ENCODE assay signal across 10 cellular contexts in the genomic region with DNA sequence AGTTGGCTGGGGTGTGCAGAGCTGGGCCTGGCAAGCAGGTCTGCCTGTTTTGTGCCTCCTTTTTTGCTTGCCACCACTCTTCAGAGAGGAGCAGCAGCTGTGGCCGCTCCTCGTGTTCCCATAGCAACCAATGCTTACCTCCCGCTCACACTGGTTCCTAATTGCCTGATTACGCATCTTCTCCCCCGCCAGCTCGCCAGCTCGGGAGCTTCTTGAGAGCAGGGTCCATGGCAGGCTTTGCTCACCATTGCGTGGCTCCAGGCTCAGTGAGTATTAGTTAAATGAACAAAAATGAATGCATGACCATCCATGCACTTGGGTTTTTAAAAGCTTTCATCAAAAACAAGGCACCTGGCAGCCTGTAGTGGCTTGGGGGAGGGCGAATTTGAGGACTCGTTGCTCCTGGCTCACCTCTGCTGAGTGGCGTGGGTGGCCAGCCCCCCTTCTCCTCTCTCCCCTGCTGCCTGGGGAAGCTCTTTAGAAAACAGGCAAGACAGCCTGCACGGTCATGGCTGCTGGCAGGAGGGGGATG. TPM values are rescaled to one million over a fixed set of nuclear protein-coding genes. Genes with fewer than 3 reads are reported as not detected.
A peak's percentile ranks its signal among the peaks of the same experiment; 100 is the strongest.
DNase-seq lines count a peak whose midpoint lies in the region; ATAC-seq and TF ChIP-seq lines count a peak whose summit lies in the region.
"Had no signal": no experiment of that assay in that cellular context is flagged by ENCODE, and none has a peak within 500 bp of the region (broad histone marks: within the 10 kb centered on the region; RNA-seq: fewer than 3 reads in every experiment).

No MANE protein-coding gene starts in this region.

- H3K4me1 ChIP-seq in SK-N-SH (ENCODE audit: control insufficient read depth in 1 of 2, insufficient read depth in 2 of 2, low read depth in 1 of 2, low read length in 1 of 2) (peaks cover 0 to 11% of the 10 kb centered on the region in 2 experiments; a peak in 1 of 4 replicates), thyroid gland (peaks cover 0 to 3% of the 10 kb centered on the region in 2 donors)

- TF ChIP-seq RAD21 in SK-N-SH (IDR thresholded peaks at IDR 0.05; ENCODE audit: low read length) = no peak

- POLR2A ChIA-PET in SK-N-SH (lab: Yijun Ruan, JAX) = interaction anchor here (1.0 to 1.9 kb wide), 3 partner anchors 14 to 42 kb away, joined by 3 to 10 read pairs (median 4); a partner anchor contains a TSS

- H3K9ac ChIP-seq in SK-N-SH = no peak overlapping the region

- TF ChIP-seq CTCF in SK-N-SH (IDR thresholded peaks at IDR 0.05) (no peak), thyroid gland (IDR thresholded peaks at IDR 0.05) (no peak)

- H3K27ac ChIP-seq in SK-N-SH (ENCODE audit: low read depth in 2 of 2, low read length in 1 of 2) (no peak overlapping the region; a peak in 1 of 4 replicates), thyroid gland (peak overlapping the region in 2 of 3 donors; percentile 36 to 41)

- DNase-seq in SK-N-SH = peak; percentile 72
- peak; percentile 85 for DNase-seq in NCI-H748 treated with DMSO at 0.1 percent for 48 hours (lab: John Stamatoyannopoulos, UW)
- peak; percentile 13 to 86 (median 60) for DNase-seq in head of caudate nucleus
- DNase-seq in thyroid gland = peak; percentile 81 to 89
- no peak for DNase-seq in stimulated activated CD4-positive, alpha-beta T cell treated with anti-CD3 and anti-CD28 coated beads, Interleukin-1b, Interleukin-23, amount 100 ng/mL, for 48 hours
- DNase-seq in kidney glomerular epithelial cell (lab: John Stamatoyannopoulos, UW) = no peak
- DNase-seq in GOT3 (lab: John Stamatoyannopoulos, UW) = no peak
- DNase-seq: 8988T; activated CD4-positive, alpha-beta memory T cell treated with anti-CD3 and anti-CD28 coated beads for 36 hours had no signal

- H3K4me3 ChIP-seq in SK-N-SH (ENCODE audit: low read depth in 2 of 2, low read length in 1 of 2) (no peak overlapping the region), thyroid gland (replicated peaks in 1 of 3) (no peak overlapping the region)

- no peaks in the 10 kb centered on the region for H3F3A ChIP-seq in SK-N-SH (replicated peaks; ENCODE audit: insufficient read depth)

- intact Hi-C loops in head of caudate nucleus (cut with DNase I) = no loop called here
- intact Hi-C loops in thyroid gland (cut with DNase I) = no loop called here

- H3K79me2 ChIP-seq in SK-N-SH (ENCODE audit: insufficient read depth) = no peaks in the 10 kb centered on the region

- H3K9me3 ChIP-seq in SK-N-SH (no peaks in the 10 kb centered on the region), thyroid gland (no peaks in the 10 kb centered on the region)

- CTCF ChIA-PET in SK-N-SH (lab: Yijun Ruan, JAX) = interaction anchor here (0.6 to 1.2 kb wide), 2 partner anchors 37 to 42 kb away, joined by 3 to 4 read pairs; no protein-coding TSS in a partner anchor

- no peak for TF ChIP-seq POLR2A in thyroid gland (IDR thresholded peaks at IDR 0.05)

- no peak overlapping the region for H3K4me2 ChIP-seq in SK-N-SH

- H2AFZ ChIP-seq in SK-N-SH (ENCODE audit: low read depth) = no peak overlapping the region

- H3K36me3 ChIP-seq in SK-N-SH (replicated peaks in 1 of 2; ENCODE audit: control insufficient read depth in 1 of 2, insufficient read depth in 2 of 2, low read length in 1 of 2) = no peaks in the 10 kb centered on the region
- no peaks in the 10 kb centered on the region for H3K36me3 ChIP-seq in thyroid gland

- H3K27me3 ChIP-seq in SK-N-SH (ENCODE audit: insufficient read depth) (peaks cover 27% of the 10 kb centered on the region), thyroid gland (no peaks in the 10 kb centered on the region)

- no peak for TF ChIP-seq EP300 in SK-N-SH (IDR thresholded peaks at IDR 0.05; ENCODE audit: borderline replicate concordance in 1 of 2, low read depth in 1 of 2, low read length in 1 of 2)

- WGBS in SK-N-SH (ENCODE audit: low lambda C conversion rate) = 25% methylated on average over 11 of the region's 12 CpGs
- 45 to 60% methylated on average over 1 to 11 of the region's 12 CpGs for WGBS in thyroid gland, 2 donors

- H4K20me1 ChIP-seq in SK-N-SH (ENCODE audit: insufficient read depth) = no peaks in the 10 kb centered on the region

- no peaks in the 10 kb centered on the region for H3K9me2 ChIP-seq in SK-N-SH

- ATAC-seq in SK-N-SH treated with all-trans-retinoic acid at 6 μM for 48 hours = no peak

TF ChIP-seq in SK-N-SH, 30 proteins besides CTCF, POLR2A, EP300 and RAD21:
- TF ChIP-seq MXI1 (IDR thresholded peaks at IDR 0.05; ENCODE audit: low read depth, low read length) (0 out of 2 replicates have a peak, but pooled peaks have one; percentile 19), GABPA (IDR thresholded peaks at IDR 0.05; ENCODE audit: low read depth) (no peak)

TF ChIP-seq in SK-N-SH treated with all-trans-retinoic acid at 6 μM for 48 hours, 23 proteins besides CTCF, POLR2A, EP300 and RAD21:
- TF ChIP-seq ESRRG (CRISPR knock-in tag; IDR thresholded peaks at IDR 0.05) = no peak
- no peak for TF ChIP-seq ZNF565 (CRISPR knock-in tag; conservative IDR thresholded peaks at IDR 0.05; ENCODE audit: low read depth)
- TF ChIP-seq ARNTL (CRISPR knock-in tag; IDR thresholded peaks at IDR 0.05; ENCODE audit: borderline replicate concordance, low read depth) = no peak
- no peak for TF ChIP-seq RARB (CRISPR knock-in tag; IDR thresholded peaks at IDR 0.05)
- TF ChIP-seq ZC3H10 (CRISPR knock-in tag; IDR thresholded peaks at IDR 0.05) = no peak
- no peak for TF ChIP-seq ZNF8 (CRISPR knock-in tag; IDR thresholded peaks at IDR 0.05)
TF ChIP-seq in SK-N-SH treated with all-trans-retinoic acid at 6 μM for 48 hours: peak in this region for 0.

RNA-seq across cellular contexts. Expression of a gene that starts 14.2 kb away (rescaled TPM):
- 15.7 and 16.5 TPM in 2 replicates for polyA plus RNA-seq in SK-N-SH (2012; rRNA removed)
- polyA plus RNA-seq in SK-N-SH (2012; cell fraction: cytosol; rRNA removed) = 15.1 and 15.7 TPM in 2 replicates
- polyA plus RNA-seq in SK-N-SH (2012; cell fraction: nucleus; rRNA removed) = 12.4 and 14.4 TPM in 2 replicates
- 10 to 100 TPM; 29.7 to 60.0 (median 50.1) TPM for total RNA-seq in thyroid gland

Comparison
In these comparisons a context has a peak if more than half of its experiments do, and no peak if none do; other contexts are left out.
1. DNase-seq: peak in SK-N-SH (single experiment), NCI-H748 treated with DMSO at 0.1 percent for 48 hours (single experiment), head of caudate nucleus (42 of 42) and thyroid gland (2 of 2); none in stimulated activated CD4-positive, alpha-beta T cell treated with anti-CD3 and anti-CD28 coated beads, Interleukin-1b, Interleukin-23, amount 100 ng/mL, for 48 hours (single experiment), kidney glomerular epithelial cell (single experiment) and GOT3 (single experiment).
2. H3K27ac ChIP-seq: peak in thyroid gland (2 of 3); none in SK-N-SH (0 of 2).